ENCODE assay signal across 12 cellular contexts in genomic region chr3:161489390-161489789, GRCh38. TPM values are rescaled to one million over a fixed set of nuclear protein-coding genes. Genes with fewer than 3 reads are reported as not detected.
DNase-seq lines count a peak whose midpoint lies in the region; ATAC-seq, FAIRE-seq and TF ChIP-seq lines count a peak whose summit lies in the region.
"Had no signal": no experiment of that assay in that cellular context is flagged by ENCODE, and none has a peak within 500 bp of the region (broad histone marks: within the 10 kb centered on the region; RNA-seq: fewer than 3 reads in every experiment).

No MANE protein-coding gene starts in this region.

- peak; percentile 96 for ATAC-seq in GM21360 (IDR thresholded peaks at IDR 0.05; ENCODE audit: unreplicated experiment)
- ATAC-seq in HG03045 (IDR thresholded peaks at IDR 0.05; ENCODE audit: unreplicated experiment) = peak; percentile 82

- H3K9me3 ChIP-seq in tibial nerve = no peaks in the 10 kb centered on the region

- DNase-seq in GM12891 (ENCODE audit: insufficient read length, low spot score) (no peak), NB4 (ENCODE audit: low read depth) (peak; percentile 2), putamen (ENCODE audit: low spot score) (no peak), tibial nerve (ENCODE audit: low spot score in 2 of 2) (no peak), NCI-H1417 (lab: John Stamatoyannopoulos, UW) (no peak), DMS53 treated with DMSO at 0.1 percent for 48 hours (lab: John Stamatoyannopoulos, UW; ENCODE audit: unreplicated experiment) (no peak)
- DNase-seq: activated effector memory CD4-positive, alpha-beta T cell treated with anti-CD3 and anti-CD28 coated beads, Interleukin-2, amount 50 U/mL, for 16 hours; NCI-H774 had no signal

- H3K4me3 ChIP-seq in NB4 (ENCODE audit: low read depth, low read length) (no peak overlapping the region), tibial nerve (no peak overlapping the region)

- FAIRE-seq in GM12891 (lab: Jason Lieb, UNC) = no peak
- FAIRE-seq: colon had no signal

- H3K36me3 ChIP-seq in tibial nerve = no peaks in the 10 kb centered on the region

- H3K27me3 ChIP-seq in tibial nerve = no peaks in the 10 kb centered on the region

- TF ChIP-seq POLR2A in GM12891 (IDR thresholded peaks at IDR 0.05; ENCODE audit: low read depth, low read length) (no peak), NB4 (IDR thresholded peaks at IDR 0.05; ENCODE audit: extremely low read depth, insufficient read length) (no peak), tibial nerve (IDR thresholded peaks at IDR 0.05) (no peak)

- H3K27ac ChIP-seq in tibial nerve = no peak overlapping the region

- TF ChIP-seq EP300 in tibial nerve (IDR thresholded peaks at IDR 0.05) = no peak

- H3K4me1 ChIP-seq in tibial nerve = no peaks in the 10 kb centered on the region

- TF ChIP-seq CTCF in NB4 (IDR thresholded peaks at IDR 0.05; ENCODE audit: low read depth, low read length) (no peak), tibial nerve (IDR thresholded peaks at IDR 0.05) (no peak)

TF ChIP-seq in GM12891, 5 proteins besides CTCF, POLR2A, EP300 and RAD21:
- TF ChIP-seq TAF1 (IDR thresholded peaks at IDR 0.05; ENCODE audit: low read depth, low read length) (no peak), SPI1 (IDR thresholded peaks at IDR 0.05; ENCODE audit: low read depth, low read length) (peak; percentile 10; the same call in 1 of the 2 replicates), PAX5 (IDR thresholded peaks at IDR 0.05; ENCODE audit: insufficient read depth, low read length, severe bottlenecking) (no peak), POLR2AphosphoS5 (IDR thresholded peaks at IDR 0.05; ENCODE audit: low read depth, low read length) (no peak), POU2F2 (IDR thresholded peaks at IDR 0.05; ENCODE audit: low read depth, low read length) (no peak)

RNA-seq across cellular contexts. Expression of gene OTOL1, which starts 7.2 kb away (rescaled TPM):
- polyA plus RNA-seq in GM12891 (2012; ENCODE audit: low read depth, missing spikeins) = not detected
- total RNA-seq in tibial nerve = not detected
- polyA plus RNA-seq: AG04450 had no signal
